8 cellular contexts compared by ENCODE assay signal in genomic region chr2:174335605-174336402, GRCh38. TPM values are rescaled to one million over a fixed set of nuclear protein-coding genes. Genes with fewer than 3 reads are reported as not detected.
DNase-seq lines count a peak whose midpoint lies in the region; ATAC-seq and TF ChIP-seq lines count a peak whose summit lies in the region.

No MANE protein-coding gene starts in this region.

- peaks cover 99% of the 10 kb centered on the region for H4K20me1 ChIP-seq in BLaER1

- H3K4me3 ChIP-seq in BLaER1 (peak overlapping the region; percentile 61), cardiac muscle cell (peak overlapping the region; percentile 34)

- peaks cover 18% of the 10 kb centered on the region for H3K4me1 ChIP-seq in BLaER1
- H3K4me1 ChIP-seq in cardiac muscle cell (ENCODE audit: low read depth), result peaks cover 8% of the 10 kb centered on the region

- peak overlapping the region; percentile 72 for H3K4me3 Mint-ChIP-seq in stimulated activated effector memory CD8-positive, alpha-beta T cell treated with anti-CD3 and anti-CD28 coated beads, Interleukin-12 subunit alpha, Interleukin-12 subunit beta, amount 100 ng/mL, for 72 hours

- TF ChIP-seq CTCF in VCaP (conservative IDR thresholded peaks at IDR 0.05) (no peak), cardiac muscle cell (IDR thresholded peaks at IDR 0.05; ENCODE audit: low read depth, low read length) (no peak)

- peaks cover 100% of the 10 kb centered on the region for H3K27me3 ChIP-seq in BLaER1
- H3K27me3 ChIP-seq in cardiac muscle cell, result peaks cover 100% of the 10 kb centered on the region

- no peaks in the 10 kb centered on the region for H3K9me3 Mint-ChIP-seq in stimulated activated effector memory CD8-positive, alpha-beta T cell treated with anti-CD3 and anti-CD28 coated beads, Interleukin-12 subunit alpha, Interleukin-12 subunit beta, amount 100 ng/mL, for 72 hours

- peaks cover 37% of the 10 kb centered on the region for H3K4me1 Mint-ChIP-seq in stimulated activated effector memory CD8-positive, alpha-beta T cell treated with anti-CD3 and anti-CD28 coated beads, Interleukin-12 subunit alpha, Interleukin-12 subunit beta, amount 100 ng/mL, for 72 hours

- DNase-seq in cardiac muscle cell (ENCODE audit: low read depth in 1 of 2, low spot score in 1 of 2), result no peak
- DNase-seq in stimulated activated effector memory CD8-positive, alpha-beta T cell treated with anti-CD3 and anti-CD28 coated beads, Interleukin-12 subunit alpha, Interleukin-12 subunit beta, amount 100 ng/mL, for 72 hours (ENCODE audit: low spot score in 2 of 2), result peak in 1 of 2 donors; percentile 57

- H3K9ac ChIP-seq in BLaER1, result no peak overlapping the region

- H3K9me3 ChIP-seq in BLaER1 (peaks cover 7% of the 10 kb centered on the region; the same call in 1 of the 2 replicates), cardiac muscle cell (ENCODE audit: low read depth) (no peaks in the 10 kb centered on the region)

- no peaks in the 10 kb centered on the region for H3K36me3 ChIP-seq in BLaER1
- no peaks in the 10 kb centered on the region for H3K36me3 ChIP-seq in cardiac muscle cell

- no peak overlapping the region for H3K27ac Mint-ChIP-seq in stimulated activated effector memory CD8-positive, alpha-beta T cell treated with anti-CD3 and anti-CD28 coated beads, Interleukin-12 subunit alpha, Interleukin-12 subunit beta, amount 100 ng/mL, for 72 hours

- H3K27ac ChIP-seq in BLaER1 (no peak overlapping the region), VCaP (peak overlapping the region; percentile 36; the same call in 1 of the 2 replicates), cardiac muscle cell (no peak overlapping the region)

- H3K4me2 ChIP-seq in BLaER1, result peak overlapping the region; percentile 90

- H3K36me3 Mint-ChIP-seq in stimulated activated effector memory CD8-positive, alpha-beta T cell treated with anti-CD3 and anti-CD28 coated beads, Interleukin-12 subunit alpha, Interleukin-12 subunit beta, amount 100 ng/mL, for 72 hours, result peaks cover 17% of the 10 kb centered on the region

- ATAC-seq in GM19463 (IDR thresholded peaks at IDR 0.05; ENCODE audit: unreplicated experiment), result peak; percentile 2
- peak; percentile 23 for ATAC-seq in stimulated activated effector memory CD8-positive, alpha-beta T cell treated with anti-CD3 and anti-CD28 coated beads, Interleukin-12 subunit alpha, Interleukin-12 subunit beta, amount 100 ng/mL, for 72 hours
- no peak for ATAC-seq in GM18867 (IDR thresholded peaks at IDR 0.05; ENCODE audit: unreplicated experiment)
- no peak for ATAC-seq in GM21528 (IDR thresholded peaks at IDR 0.05; ENCODE audit: low FRiP score, unreplicated experiment)
- ATAC-seq in HG02571 (IDR thresholded peaks at IDR 0.05; ENCODE audit: unreplicated experiment), result no peak

RNA-seq across cellular contexts. Expression of gene SP9, which starts 1.1 kb away (rescaled TPM):
- total RNA-seq in cardiac muscle cell, result not detected in 2 replicates
- not detected in 2 replicates for polyA plus RNA-seq in cardiac muscle cell

RNA-seq across cellular contexts. Expression of gene SCRN3, which starts 59.7 kb away (rescaled TPM):
- 38.5 and 42.1 TPM in 2 replicates for total RNA-seq in cardiac muscle cell
- 23.5 and 35.0 TPM in 2 replicates for polyA plus RNA-seq in cardiac muscle cell

Comparison
In these comparisons a context has a peak if more than half of its experiments do, and no peak if none do; other contexts are left out.
1. ATAC-seq: peak in GM19463 (single experiment) and stimulated activated effector memory CD8-positive, alpha-beta T cell treated with anti-CD3 and anti-CD28 coated beads, Interleukin-12 subunit alpha, Interleukin-12 subunit beta, amount 100 ng/mL, for 72 hours (single experiment); none in GM18867 (single experiment), GM21528 (single experiment) and HG02571 (single experiment).